Comparison of ENCODE assay signal across 26 cellular contexts in the genomic region with DNA sequence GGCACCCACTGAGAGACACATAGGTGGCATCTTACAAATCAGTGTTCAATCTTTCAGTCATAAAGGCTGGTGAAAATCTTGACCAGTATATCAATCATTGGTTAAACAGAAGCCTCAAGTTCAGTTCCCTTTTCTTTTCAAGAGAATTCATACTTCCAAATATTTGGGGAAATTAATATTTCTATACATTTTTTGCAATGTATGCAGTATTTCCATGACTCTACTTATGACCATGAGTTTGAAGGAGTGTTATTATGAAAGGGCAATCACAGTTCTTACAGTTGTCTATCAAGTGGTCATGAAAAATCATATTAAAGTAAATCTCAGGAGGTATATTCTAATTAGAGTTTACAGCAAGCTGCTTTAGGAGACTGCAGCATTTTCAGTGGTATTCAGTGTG.
"Had no signal": no experiment of that assay in that cellular context is flagged by ENCODE, and none has a peak within 500 bp of the region (broad histone marks: within the 10 kb centered on the region; RNA-seq: fewer than 3 reads in every experiment).

No MANE protein-coding gene starts in this region.

- FAIRE-seq: urothelium cell line had no signal

- H3K27me3 ChIP-seq: neural progenitor cell, ovary, stomach, thyroid gland, tibial nerve, upper lobe of left lung, vagina had no signal

- H3K4me1 ChIP-seq: neural progenitor cell, parathyroid adenoma, psoas muscle, stomach, tibial nerve, upper lobe of left lung, vagina had no signal

- H2AFZ ChIP-seq: neural progenitor cell, parathyroid adenoma had no signal

- H3K9me3 ChIP-seq: ovary, psoas muscle, thoracic aorta, thyroid gland, upper lobe of left lung, vagina had no signal

- H3K79me2 ChIP-seq: parathyroid adenoma had no signal

- H3K4me3 ChIP-seq: neural progenitor cell, ovary, psoas muscle, skin epidermis, stomach, thoracic aorta, thyroid gland, tibial nerve, upper lobe of left lung, vagina had no signal

- H3K9ac ChIP-seq: neural progenitor cell, parathyroid adenoma had no signal

- ATAC-seq: naive thymus-derived CD4-positive, alpha-beta T cell; natural killer cell; psoas muscle; right cardiac atrium; sciatic nerve; stimulated activated effector memory CD8-positive, alpha-beta T cell treated with anti-CD3 and anti-CD28 coated beads, Interleukin-12 subunit alpha, Interleukin-12 subunit beta, amount 100 ng/mL, for 72 hours; stimulated activated naive B cell treated with anti-CD40 and anti-IgM and Interleukin-4, amounts not matched to agents 10 μg/mL and 1 μg/mL and 100 μg/mL, for 72 hours had no signal

- H3K4me2 ChIP-seq: neural progenitor cell had no signal

- H3K36me3 ChIP-seq: neural progenitor cell, ovary, stomach, thoracic aorta, thyroid gland, tibial nerve, upper lobe of left lung, vagina had no signal

- H3K27ac ChIP-seq: neural progenitor cell, ovary, parathyroid adenoma, psoas muscle, skin epidermis, stomach, thoracic aorta, thyroid gland, tibial nerve, upper lobe of left lung, vagina had no signal

- DNase-seq: naive thymus-derived CD4-positive, alpha-beta T cell; natural killer cell; occipital lobe; ovary; posterior cingulate gyrus; psoas muscle; right cardiac atrium; stimulated activated CD4-positive, alpha-beta T cell treated with anti-CD3 and anti-CD28 coated beads, Interleukin-15, amount 100 ng/mL, for 24 hours; stimulated activated CD4-positive, alpha-beta T cell treated with anti-CD3 and anti-CD28 coated beads, Interleukin-2, amount 100 ng/mL, for 24 hours; stimulated activated CD4-positive, alpha-beta T cell treated with anti-CD3 and anti-CD28 coated beads, Interleukin-2, amount 100 ng/mL, for 48 hours; stimulated activated CD4-positive, alpha-beta T cell treated with anti-CD3 and anti-CD28 coated beads, Interleukin-4, amount 100 ng/mL, for 24 hours; stimulated activated naive B cell treated with anti-CD40 and anti-IgM and Interleukin-4, amounts not matched to agents 10 μg/mL and 1 μg/mL and 100 μg/mL, for 72 hours; stimulated activated naive CD4-positive, alpha-beta T cell treated with Interleukin-2 at 50 U/mL for 16 hours; stomach; trophoblast cell; upper lobe of left lung had no signal
